ENCODE assay signal across 2 cellular contexts in the genomic region with DNA sequence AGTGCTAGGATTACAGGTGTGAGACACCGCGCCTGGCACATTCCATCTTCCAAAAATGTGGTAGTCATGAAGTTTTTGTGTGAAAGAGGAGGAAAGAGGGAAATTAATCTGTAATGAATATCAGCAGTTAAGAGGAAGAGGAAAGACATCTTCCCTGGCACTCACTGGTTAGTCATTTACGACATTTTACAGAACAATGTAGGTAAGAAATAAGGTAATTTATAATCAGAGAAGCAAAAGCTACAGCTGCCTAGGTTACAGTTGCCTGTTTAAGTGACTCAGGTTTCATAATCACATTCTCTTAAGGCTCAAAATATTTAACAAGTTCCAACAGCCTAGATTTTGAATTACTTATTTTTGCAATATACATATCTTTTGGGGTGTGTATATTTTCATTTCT.
TF ChIP-seq lines count a peak whose summit lies in the region.

No MANE protein-coding gene starts in this region.

TF ChIP-seq in WTC11, 78 proteins besides CTCF, POLR2A, EP300 and RAD21 (continued from another document):
- TF ChIP-seq ZNF512 (CRISPR knock-in tag; IDR thresholded peaks at IDR 0.05; ENCODE audit: borderline replicate concordance) (no peak), ZNF219 (CRISPR knock-in tag; IDR thresholded peaks at IDR 0.05; ENCODE audit: borderline replicate concordance) (no peak), IRF2 (CRISPR knock-in tag; IDR thresholded peaks at IDR 0.05; ENCODE audit: borderline replicate concordance, low read depth) (no peak), ZNF121 (CRISPR knock-in tag; IDR thresholded peaks at IDR 0.05) (no peak)
- TF ChIP-seq, protein P1, sequence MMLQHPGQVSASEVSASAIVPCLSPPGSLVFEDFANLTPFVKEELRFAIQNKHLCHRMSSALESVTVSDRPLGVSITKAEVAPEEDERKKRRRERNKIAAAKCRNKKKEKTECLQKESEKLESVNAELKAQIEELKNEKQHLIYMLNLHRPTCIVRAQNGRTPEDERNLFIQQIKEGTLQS (CRISPR knock-in tag; conservative IDR thresholded peaks at IDR 0.05) = no peak

TF ChIP-seq in HEK293T, 16 proteins besides CTCF, POLR2A, EP300 and RAD21 (continued from another document):
- no peak for TF ChIP-seq SP1 (IDR thresholded peaks at IDR 0.05)
- TF ChIP-seq L3MBTL2 (conservative IDR thresholded peaks at IDR 0.05) = no peak
- TF ChIP-seq FOXK2 (IDR thresholded peaks at IDR 0.05) = no peak
- TF ChIP-seq SUZ12 (IDR thresholded peaks at IDR 0.05) = no peak
- no peak for TF ChIP-seq TARDBP (IDR thresholded peaks at IDR 0.05)
- no peak for TF ChIP-seq BHLHE40 (IDR thresholded peaks at IDR 0.05; ENCODE audit: borderline replicate concordance)
- no peak for TF ChIP-seq ZNF384 (IDR thresholded peaks at IDR 0.05)
- TF ChIP-seq ELF4 (IDR thresholded peaks at IDR 0.05) = no peak
- TF ChIP-seq FOXM1 (IDR thresholded peaks at IDR 0.05; ENCODE audit: borderline replicate concordance) = no peak
- no peak for TF ChIP-seq LEF1 (IDR thresholded peaks at IDR 0.05; ENCODE audit: borderline replicate concordance)
- TF ChIP-seq, protein P2, sequence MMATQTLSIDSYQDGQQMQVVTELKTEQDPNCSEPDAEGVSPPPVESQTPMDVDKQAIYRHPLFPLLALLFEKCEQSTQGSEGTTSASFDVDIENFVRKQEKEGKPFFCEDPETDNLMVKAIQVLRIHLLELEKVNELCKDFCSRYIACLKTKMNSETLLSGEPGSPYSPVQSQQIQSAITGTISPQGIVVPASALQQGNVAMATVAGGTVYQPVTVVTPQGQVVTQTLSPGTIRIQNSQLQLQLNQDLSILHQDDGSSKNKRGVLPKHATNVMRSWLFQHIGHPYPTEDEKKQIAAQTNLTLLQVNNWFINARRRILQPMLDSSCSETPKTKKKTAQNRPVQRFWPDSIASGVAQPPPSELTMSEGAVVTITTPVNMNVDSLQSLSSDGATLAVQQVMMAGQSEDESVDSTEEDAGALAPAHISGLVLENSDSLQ (IDR thresholded peaks at IDR 0.05) = no peak
